In the genomic region with DNA sequence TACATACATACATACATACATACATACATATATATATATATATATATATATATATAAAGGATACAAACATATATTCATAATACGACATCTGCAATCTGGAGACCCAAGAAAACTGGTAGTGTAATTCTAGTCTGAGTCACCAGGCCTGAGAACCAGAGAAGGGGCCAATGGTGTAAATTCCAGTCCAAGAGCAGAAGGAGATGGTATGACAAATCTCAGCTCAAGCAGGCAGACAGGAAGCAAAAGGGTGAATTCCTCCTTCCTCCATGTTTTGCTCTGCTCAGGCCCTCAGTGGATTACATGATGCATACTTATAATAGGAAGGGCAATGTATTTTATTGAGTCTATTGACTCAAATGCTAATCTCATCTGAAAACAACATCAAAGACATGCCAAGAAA, we compare ENCODE assay signal across 23 cellular contexts.
"Had no signal": no experiment of that assay in that cellular context is flagged by ENCODE, and none has a peak within 500 bp of the region (broad histone marks: within the 10 kb centered on the region; RNA-seq: fewer than 3 reads in every experiment).

No MANE protein-coding gene starts in this region.

- H3K4me3 Mint-ChIP-seq: effector memory CD8-positive, alpha-beta T cell; natural killer cell; neural crest cell; stimulated activated naive CD8-positive, alpha-beta T cell treated with anti-CD3 and anti-CD28 coated beads, Interleukin-15, amount 100 ng/mL, for 72 hours had no signal

- ATAC-seq: effector memory CD8-positive, alpha-beta T cell; left cardiac atrium; left lung; natural killer cell; pancreas; right lobe of liver; stimulated activated naive CD8-positive, alpha-beta T cell treated with anti-CD3 and anti-CD28 coated beads, Interleukin-15, amount 100 ng/mL, for 72 hours; upper lobe of right lung had no signal

- FAIRE-seq: endometrium, kidney, small intestine had no signal

- H3K4me1 Mint-ChIP-seq: natural killer cell; neural crest cell; stimulated activated naive CD8-positive, alpha-beta T cell treated with anti-CD3 and anti-CD28 coated beads, Interleukin-15, amount 100 ng/mL, for 72 hours had no signal

- H3K27ac Mint-ChIP-seq: effector memory CD8-positive, alpha-beta T cell; natural killer cell; stimulated activated naive CD8-positive, alpha-beta T cell treated with anti-CD3 and anti-CD28 coated beads, Interleukin-15, amount 100 ng/mL, for 72 hours had no signal

- H3K27ac ChIP-seq: esophagus squamous epithelium, left lung, neutrophil, pancreas, right lobe of liver, suprapubic skin, transverse colon, upper lobe of right lung, uterus had no signal

- H3K27me3 Mint-ChIP-seq: effector memory CD8-positive, alpha-beta T cell; stimulated activated naive CD8-positive, alpha-beta T cell treated with anti-CD3 and anti-CD28 coated beads, Interleukin-15, amount 100 ng/mL, for 72 hours had no signal

- H3K36me3 ChIP-seq: esophagus squamous epithelium, left lung, neutrophil, pancreas, right lobe of liver, suprapubic skin, transverse colon, upper lobe of right lung, uterus had no signal

- H3K36me3 Mint-ChIP-seq: natural killer cell had no signal

- H3K27me3 ChIP-seq: esophagus squamous epithelium, left lung, neutrophil, pancreas, right lobe of liver, suprapubic skin, transverse colon, upper lobe of right lung, uterus had no signal

- DNase-seq: cortex of kidney; effector memory CD8-positive, alpha-beta T cell; erythroblast; esophagus squamous epithelium; kidney; left cardiac atrium; left lung; natural killer cell; pancreas; right lobe of liver; small intestine; stimulated activated CD4-positive, alpha-beta T cell treated with anti-CD3 and anti-CD28 coated beads, Interleukin-15, amount 100 ng/mL, for 24 hours; stimulated activated CD4-positive, alpha-beta T cell treated with anti-CD3 and anti-CD28 coated beads, Interleukin-2, amount 100 ng/mL, for 48 hours; stimulated activated CD8-positive, alpha-beta memory T cell treated with anti-CD3 and anti-CD28 coated beads, Interleukin-4, amount 100 ng/mL, for 48 hours; stimulated activated naive CD4-positive, alpha-beta T cell; stimulated activated naive CD8-positive, alpha-beta T cell treated with anti-CD3 and anti-CD28 coated beads, Interleukin-15, amount 100 ng/mL, for 72 hours; transverse colon; upper lobe of right lung; uterus had no signal

- H3K9me3 ChIP-seq: neutrophil, pancreas, right lobe of liver, suprapubic skin, transverse colon, upper lobe of right lung, uterus had no signal

- H3K4me1 ChIP-seq: esophagus squamous epithelium, left lung, pancreas, right lobe of liver, suprapubic skin, transverse colon, upper lobe of right lung, uterus had no signal

- H3K4me3 ChIP-seq: esophagus squamous epithelium, left lung, pancreas, right lobe of liver, suprapubic skin, transverse colon, upper lobe of right lung, uterus had no signal

- H3K9me3 Mint-ChIP-seq: neural crest cell had no signal
